ENCODE assay signal across 10 cellular contexts in genomic region chr1:94327001-94327685, GRCh38.
DNase-seq lines count a peak whose midpoint lies in the region; ATAC-seq lines count a peak whose summit lies in the region.
"Had no signal": no experiment of that assay in that cellular context is flagged by ENCODE, and none has a peak within 500 bp of the region (broad histone marks: within the 10 kb centered on the region; RNA-seq: fewer than 3 reads in every experiment).

No MANE protein-coding gene starts in this region.

- H3K36me3 ChIP-seq in mesodermal cell (ENCODE audit: control insufficient read depth, insufficient read depth, low read length), result no peaks in the 10 kb centered on the region

- WGBS in mesodermal cell (ENCODE audit: insufficient coverage in 2 of 2), 2 experiments, result 4% methylated on average over 7 to 17 of the region's 18 CpGs

- ATAC-seq in HG03520 (IDR thresholded peaks at IDR 0.05; ENCODE audit: unreplicated experiment), result no peak

- H3K4me3 ChIP-seq in mesodermal cell (ENCODE audit: extremely low read depth, insufficient read depth, low read length, poor library complexity, severe bottlenecking), result no peak overlapping the region

- H3K4me1 ChIP-seq in mesodermal cell (ENCODE audit: control insufficient read depth, insufficient read depth, low read length, poor library complexity, severe bottlenecking), result peaks cover 60% of the 10 kb centered on the region

- peak; percentile 68 for DNase-seq in A172 (ENCODE audit: low spot score)
- peak; percentile 9 for DNase-seq in NCI-H2227 (lab: John Stamatoyannopoulos, UW; ENCODE audit: unreplicated experiment)
- DNase-seq in fibroblast of gingiva (ENCODE audit: low read depth), result peak; percentile 49
- no peak for DNase-seq in GM19238 (ENCODE audit: insufficient read length, low spot score)
- DNase-seq in NCI-H446 treated with DMSO at 0.1 percent for 48 hours (lab: John Stamatoyannopoulos, UW), result no peak
- DNase-seq in foreskin melanocyte, result no peak
- DNase-seq: effector CD4-positive, alpha-beta T cell; NCI-H1048 had no signal

- H3K9me3 ChIP-seq in mesodermal cell (ENCODE audit: control insufficient read depth, low read length), result no peaks in the 10 kb centered on the region

- peak overlapping the region; percentile 94 for H3K27ac ChIP-seq in mesodermal cell (ENCODE audit: low read depth, low read length, severe bottlenecking)

Comparison
In these comparisons a context has a peak if more than half of its experiments do, and no peak if none do; other contexts are left out.
1. DNase-seq: peak in A172 (single experiment), NCI-H2227 (single experiment) and fibroblast of gingiva (single experiment); none in GM19238 (single experiment), NCI-H446 treated with DMSO at 0.1 percent for 48 hours (single experiment) and foreskin melanocyte (single experiment).